Comparison of ENCODE assay signal across 23 cellular contexts in the genomic region with DNA sequence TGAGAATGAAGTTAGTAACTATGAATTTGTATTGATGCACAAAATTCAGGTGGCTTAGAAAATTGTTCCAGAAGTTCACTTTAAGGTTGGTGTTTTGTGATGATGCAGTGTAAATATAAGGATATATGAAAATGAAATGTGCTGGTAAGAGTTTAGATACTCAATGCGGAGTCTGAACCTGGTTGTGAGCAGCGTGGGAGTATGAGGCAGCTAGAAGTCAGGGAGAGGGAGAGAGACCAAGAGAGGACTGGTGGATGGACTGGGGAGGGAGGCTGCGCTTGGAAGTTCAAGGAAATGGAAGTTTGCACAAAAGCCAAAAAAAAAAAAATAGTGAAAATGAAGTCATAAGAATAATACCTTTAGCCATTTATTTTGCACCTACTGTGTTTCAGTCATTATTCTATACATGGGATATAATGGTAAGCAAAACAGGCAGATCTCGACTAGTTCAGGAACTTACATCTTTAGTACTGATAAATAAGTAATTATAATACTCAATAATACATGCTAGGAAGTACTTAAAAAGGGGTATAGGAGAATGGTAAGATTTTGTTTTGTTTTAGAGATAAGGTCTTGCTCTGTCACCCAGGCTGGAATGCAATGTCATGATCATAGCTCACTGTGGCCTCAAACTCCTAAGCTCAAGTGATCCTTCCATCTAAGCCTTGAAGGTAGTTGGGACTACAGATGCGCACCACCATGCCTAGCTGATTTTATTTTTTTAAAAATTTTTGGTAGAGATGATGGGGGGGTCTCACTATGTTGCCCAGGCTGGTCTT.
"Had no signal": no experiment of that assay in that cellular context is flagged by ENCODE, and none has a peak within 500 bp of the region (broad histone marks: within the 10 kb centered on the region; RNA-seq: fewer than 3 reads in every experiment).

No MANE protein-coding gene starts in this region.

- H3K4me1 ChIP-seq: SJSA1 had no signal

- FAIRE-seq: HTR-8/SVneo, RCC 7860 had no signal

- H3K27ac ChIP-seq: HL-60, SJSA1, SK-N-MC had no signal

- H3K4me3 ChIP-seq: MG63, SJSA1, SK-N-MC had no signal

- H3K36me3 ChIP-seq: MG63, SJSA1 had no signal

- H3K9me3 ChIP-seq: MG63, SJSA1 had no signal

- DNase-seq: Karpas-422, KG1, MG63, NCI-H1092 treated with DMSO at 0.1 percent for 48 hours, NCI-H1436, NCI-H187, NCI-H2029, NCI-H2081 treated with DMSO at 0.1 percent for 48 hours, NCI-H2171, NCI-H226, NCI-H446, NCI-H510A, NCI-H524 treated with DMSO at 0.1 percent for 48 hours, NCI-H69, NCI-H774, Right ventricle myocardium superior, RPMI8226, SIG-M5 had no signal
